Comparison of ENCODE assay signal across 9 cellular contexts in genomic region chr1:45348966-45349677, GRCh38. TPM values are rescaled to one million over a fixed set of nuclear protein-coding genes. Genes with fewer than 3 reads are reported as not detected.
DNase-seq lines count a peak whose midpoint lies in the region; ATAC-seq and TF ChIP-seq lines count a peak whose summit lies in the region.
"Had no signal": no experiment of that assay in that cellular context is flagged by ENCODE, and none has a peak within 500 bp of the region (broad histone marks: within the 10 kb centered on the region; RNA-seq: fewer than 3 reads in every experiment).

No MANE protein-coding gene starts in this region.

- peak overlapping the region; percentile 66 for H3K27ac ChIP-seq in RWPE2 (ENCODE audit: poor library complexity, severe bottlenecking)
- H3K27ac ChIP-seq in gastroesophageal sphincter, result peak overlapping the region; percentile 66 to 74 (median 72)
- H3K27ac ChIP-seq in trophoblast cell (ENCODE audit: low read depth, low read length), result peak overlapping the region; percentile 18

- no peak overlapping the region for H4K91ac ChIP-seq in trophoblast cell (ENCODE audit: low read depth, low read length)

- H4K8ac ChIP-seq in trophoblast cell (ENCODE audit: low read depth, low read length), result no peak overlapping the region

- no peaks in the 10 kb centered on the region for H3K27me3 ChIP-seq in RWPE2 (ENCODE audit: insufficient read depth, poor library complexity, severe bottlenecking)
- no peaks in the 10 kb centered on the region for H3K27me3 ChIP-seq in gastroesophageal sphincter
- no peaks in the 10 kb centered on the region for H3K27me3 ChIP-seq in trophoblast cell (ENCODE audit: insufficient read depth, low read length)

- no peaks in the 10 kb centered on the region for H3K9me3 ChIP-seq in RWPE2 (ENCODE audit: severe bottlenecking)
- no peaks in the 10 kb centered on the region for H3K9me3 ChIP-seq in gastroesophageal sphincter
- H3K9me3 ChIP-seq in trophoblast cell (ENCODE audit: insufficient read depth, low read depth, low read length), result no peaks in the 10 kb centered on the region

- H2BK120ac ChIP-seq in trophoblast cell (ENCODE audit: insufficient read depth, low read length, poor library complexity), result no peak overlapping the region

- ATAC-seq in RWPE2 (ENCODE audit: low read depth), result peak; percentile 53
- ATAC-seq in gastroesophageal sphincter, result peak; percentile 59
- no peak for ATAC-seq in GM19463 (IDR thresholded peaks at IDR 0.05; ENCODE audit: unreplicated experiment)
- no peak for ATAC-seq in HG03521 (IDR thresholded peaks at IDR 0.05; ENCODE audit: unreplicated experiment)

- peaks cover 1% of the 10 kb centered on the region; the same call in 1 of the 2 replicates for H3K36me3 ChIP-seq in RWPE2 (ENCODE audit: low read depth)
- H3K36me3 ChIP-seq in gastroesophageal sphincter, result peaks cover 0 to 29% of the 10 kb centered on the region in 2 donors
- H3K36me3 ChIP-seq in trophoblast cell (ENCODE audit: control insufficient read depth in 1 of 2, insufficient read depth in 2 of 2, low read length in 2 of 2), result peaks cover 8 to 9% of the 10 kb centered on the region in 2 experiments

- no peak overlapping the region for H3K9ac ChIP-seq in trophoblast cell (ENCODE audit: low read length)

- H3K4me1 ChIP-seq in RWPE2 (ENCODE audit: insufficient read depth, poor library complexity, severe bottlenecking), result peaks cover 24% of the 10 kb centered on the region
- H3K4me1 ChIP-seq in gastroesophageal sphincter, result peaks cover 15 to 28% (median 18%) of the 10 kb centered on the region in 3 donors
- H3K4me1 ChIP-seq in trophoblast cell (ENCODE audit: control insufficient read depth in 1 of 2, insufficient read depth in 2 of 2, low read length in 2 of 2), result peaks cover 15 to 21% of the 10 kb centered on the region in 2 experiments

- no peak overlapping the region for H3K18ac ChIP-seq in trophoblast cell (ENCODE audit: low read length)

- no CpG with 5 or more reads among the region's 3 CpGs for WGBS in gastroesophageal sphincter (ENCODE audit: low coverage in 1 of 2), 2 donors
- no CpG with 5 or more reads among the region's 3 CpGs for WGBS in trophoblast cell (ENCODE audit: extremely low coverage, insufficient coverage, insufficient read length)

- no peak overlapping the region for H3K14ac ChIP-seq in trophoblast cell (ENCODE audit: low read length)

- H2AK5ac ChIP-seq in trophoblast cell (ENCODE audit: low read length), result no peak overlapping the region

- H3K4me2 ChIP-seq in trophoblast cell (ENCODE audit: low read length), result no peak overlapping the region

- no peak overlapping the region for H2BK12ac ChIP-seq in trophoblast cell (ENCODE audit: low read length)

- H2BK5ac ChIP-seq in trophoblast cell (ENCODE audit: low read depth, low read length, poor library complexity), result no peak overlapping the region

- H3K4me3 ChIP-seq in RWPE2 (ENCODE audit: severe bottlenecking), result no peak overlapping the region
- H3K4me3 ChIP-seq in gastroesophageal sphincter, result no peak overlapping the region
- H3K4me3 ChIP-seq in trophoblast cell (ENCODE audit: low read depth, low read length), result no peak overlapping the region

- no peak for TF ChIP-seq CTCF in AG09319 (IDR thresholded peaks at IDR 0.05; ENCODE audit: low read depth, low read length)
- TF ChIP-seq CTCF in RWPE2 (IDR thresholded peaks at IDR 0.05; ENCODE audit: poor library complexity, severe bottlenecking), result no peak
- TF ChIP-seq CTCF in gastroesophageal sphincter (IDR thresholded peaks at IDR 0.05), result no peak

- DNase-seq in AG09319 (ENCODE audit: extremely low read depth, low read depth) (peak; percentile 14), RWPE2 (ENCODE audit: low spot score) (no peak), trophoblast cell (peak; percentile 10 to 42), LoVo (ENCODE audit: low spot score) (no peak), T1000 (lab: John Stamatoyannopoulos, UW) (no peak)
- DNase-seq: midbrain had no signal

- TF ChIP-seq EP300 in gastroesophageal sphincter (IDR thresholded peaks at IDR 0.05), result no peak

- H3K79me2 ChIP-seq in trophoblast cell (ENCODE audit: control insufficient read depth, insufficient read depth, low read length, poor library complexity), result no peaks in the 10 kb centered on the region

- no peak overlapping the region for H3K4ac ChIP-seq in trophoblast cell (ENCODE audit: low read depth, low read length)

- no peak overlapping the region for H4K12ac ChIP-seq in trophoblast cell (ENCODE audit: low read depth, low read length)

- H3K23ac ChIP-seq in trophoblast cell (ENCODE audit: low read length), result no peak overlapping the region

- no peak overlapping the region for H2AFZ ChIP-seq in trophoblast cell (ENCODE audit: insufficient read depth, low read length, poor library complexity)

- H3K79me1 ChIP-seq in trophoblast cell (ENCODE audit: low read length), result no peaks in the 10 kb centered on the region

- no peak for TF ChIP-seq POLR2A in gastroesophageal sphincter (IDR thresholded peaks at IDR 0.05)

RNA-seq across cellular contexts. Expression of gene MUTYH, which starts 8.9 kb away (rescaled TPM):
- total RNA-seq in gastroesophageal sphincter, result 10 to 100 TPM; 15.3 to 22.6 (median 18.0) TPM
- polyA plus RNA-seq in trophoblast cell (2013), result 10.0 and 10.3 TPM in 2 replicates

RNA-seq across cellular contexts. Expression of gene TOE1, which starts 9.2 kb away (rescaled TPM):
- 1 to 10 TPM; 7.0 to 9.9 (median 8.4) TPM for total RNA-seq in gastroesophageal sphincter
- 5.3 and 5.4 TPM in 2 replicates for polyA plus RNA-seq in trophoblast cell (2013)

RNA-seq across cellular contexts. Expression of gene HPDL, which starts 22.4 kb away (rescaled TPM):
- under 1 TPM in 3 of 4 donors, not detected in 1; 0.35 to 0.93 (median 0.40) TPM for total RNA-seq in gastroesophageal sphincter
- 0.36 and 0.42 TPM in 2 replicates for polyA plus RNA-seq in trophoblast cell (2013)

Comparison
In these comparisons a context has a peak if more than half of its experiments do, and no peak if none do; other contexts are left out.
1. DNase-seq: peak in AG09319 (single experiment) and trophoblast cell (2 of 2); none in RWPE2 (single experiment), LoVo (single experiment) and T1000 (single experiment).
2. ATAC-seq: peak in RWPE2 (single experiment) and gastroesophageal sphincter (single experiment); none in GM19463 (single experiment) and HG03521 (single experiment).
3. H3K27ac ChIP-seq: peak in every context shown above with its lines; median percentile 72 in gastroesophageal sphincter; 66 in RWPE2; 18 in trophoblast cell.